Comparison of ENCODE assay signal across 17 cellular contexts in the genomic region with DNA sequence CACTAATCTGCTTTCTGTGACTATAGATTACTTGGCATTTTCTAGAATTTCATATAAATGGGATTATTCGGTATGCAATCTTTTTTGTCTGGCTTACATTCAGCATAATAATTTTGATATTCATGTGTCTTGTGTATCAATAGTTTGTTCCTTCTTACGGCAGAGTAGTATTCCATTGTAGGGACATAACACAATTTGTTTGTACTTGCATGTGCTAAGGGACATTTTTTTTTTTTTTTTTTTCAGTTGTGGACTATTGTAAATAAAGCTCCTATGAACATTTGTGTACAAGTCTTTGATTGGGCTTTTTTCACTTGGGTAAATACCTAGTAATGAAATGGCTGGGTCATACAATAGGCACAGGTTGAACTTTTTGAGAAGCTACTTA. TPM values are rescaled to one million over a fixed set of nuclear protein-coding genes. Genes with fewer than 3 reads are reported as not detected.
A peak's percentile ranks its signal among the peaks of the same experiment; 100 is the strongest.
DNase-seq lines count a peak whose midpoint lies in the region; ATAC-seq, FAIRE-seq and TF ChIP-seq lines count a peak whose summit lies in the region.
"Had no signal": no experiment of that assay in that cellular context is flagged by ENCODE, and none has a peak within 500 bp of the region (broad histone marks: within the 10 kb centered on the region; RNA-seq: fewer than 3 reads in every experiment).

No MANE protein-coding gene starts in this region.

- peaks cover 51% of the 10 kb centered on the region for H3K36me3 Mint-ChIP-seq in activated naive CD8-positive, alpha-beta T cell treated with anti-CD3 and anti-CD28 coated beads for 36 hours
- peaks cover 40% of the 10 kb centered on the region for H3K36me3 Mint-ChIP-seq in activated naive CD8-positive, alpha-beta T cell treated with anti-CD3 and anti-CD28 coated beads, Interleukin-2, amount 50 U/mL, for 24 hours (ENCODE audit: low read depth)
- peaks cover 23% of the 10 kb centered on the region for H3K36me3 Mint-ChIP-seq in astrocyte (ENCODE audit: low read depth, unreplicated experiment)
- H3K36me3 Mint-ChIP-seq in stimulated activated memory B cell treated with anti-CD40 and anti-IgM and Interleukin-4, amounts not matched to agents 10 μg/mL and 1 μg/mL and 100 μg/mL, for 72 hours, result peaks cover 66% of the 10 kb centered on the region

- no peak for ATAC-seq in activated naive CD8-positive, alpha-beta T cell treated with anti-CD3 and anti-CD28 coated beads, Interleukin-2, amount 50 U/mL, for 24 hours
- no peak for ATAC-seq in stimulated activated memory B cell treated with anti-CD40 and anti-IgM and Interleukin-4, amounts not matched to agents 10 μg/mL and 1 μg/mL and 100 μg/mL, for 72 hours
- ATAC-seq in left cardiac atrium, result no peak

- peak overlapping the region; percentile 43 for H3K27ac Mint-ChIP-seq in activated naive CD8-positive, alpha-beta T cell treated with anti-CD3 and anti-CD28 coated beads for 36 hours
- H3K27ac Mint-ChIP-seq in activated naive CD8-positive, alpha-beta T cell treated with anti-CD3 and anti-CD28 coated beads, Interleukin-2, amount 50 U/mL, for 24 hours, result no peak overlapping the region
- peak overlapping the region; percentile 30 for H3K27ac Mint-ChIP-seq in astrocyte (ENCODE audit: unreplicated experiment)
- H3K27ac Mint-ChIP-seq in stimulated activated memory B cell treated with anti-CD40 and anti-IgM and Interleukin-4, amounts not matched to agents 10 μg/mL and 1 μg/mL and 100 μg/mL, for 72 hours, result peak overlapping the region; percentile 63
- H3K27ac Mint-ChIP-seq: B cell had no signal

- H3K27me3 ChIP-seq in astrocyte (ENCODE audit: insufficient read depth, low read length), result no peaks in the 10 kb centered on the region
- no peaks in the 10 kb centered on the region for H3K27me3 ChIP-seq in uterus
- H3K27me3 ChIP-seq: BLaER1 treated with 17β-estradiol and CSF1 and Interleukin-3, amounts not matched to agents 10 nM and 100 nM had no signal

- intact Hi-C loops in uterus (cut with DNase I; ENCODE audit: low total_unique reads), result no loop called here
- intact Hi-C loops in left cardiac atrium (cut with DNase I), result no loop called here

- FAIRE-seq in astrocyte (lab: Jason Lieb, UNC), result no peak
- FAIRE-seq: G401.6, GM12891, GM19239 had no signal

- no peak overlapping the region for H3K4me3 Mint-ChIP-seq in activated naive CD8-positive, alpha-beta T cell treated with anti-CD3 and anti-CD28 coated beads for 36 hours
- no peak overlapping the region for H3K4me3 Mint-ChIP-seq in activated naive CD8-positive, alpha-beta T cell treated with anti-CD3 and anti-CD28 coated beads, Interleukin-2, amount 50 U/mL, for 24 hours
- no peak overlapping the region for H3K4me3 Mint-ChIP-seq in astrocyte (ENCODE audit: unreplicated experiment)
- H3K4me3 Mint-ChIP-seq in stimulated activated memory B cell treated with anti-CD40 and anti-IgM and Interleukin-4, amounts not matched to agents 10 μg/mL and 1 μg/mL and 100 μg/mL, for 72 hours, result no peak overlapping the region
- H3K4me3 Mint-ChIP-seq: B cell; CD8-positive, alpha-beta memory T cell had no signal

- H3K36me3 ChIP-seq in astrocyte (ENCODE audit: insufficient read depth, low read length) (no peaks in the 10 kb centered on the region), uterus (no peaks in the 10 kb centered on the region)

- no peak for TF ChIP-seq POLR2A in uterus (IDR thresholded peaks at IDR 0.05)

- no peaks in the 10 kb centered on the region for H3K79me2 ChIP-seq in astrocyte (ENCODE audit: insufficient read depth, low read length)

- H3K9me3 Mint-ChIP-seq in activated naive CD8-positive, alpha-beta T cell treated with anti-CD3 and anti-CD28 coated beads for 36 hours, result peaks cover 6% of the 10 kb centered on the region
- peaks cover 3% of the 10 kb centered on the region for H3K9me3 Mint-ChIP-seq in activated naive CD8-positive, alpha-beta T cell treated with anti-CD3 and anti-CD28 coated beads, Interleukin-2, amount 50 U/mL, for 24 hours
- peaks cover 6% of the 10 kb centered on the region for H3K9me3 Mint-ChIP-seq in astrocyte (ENCODE audit: unreplicated experiment)
- H3K9me3 Mint-ChIP-seq in stimulated activated memory B cell treated with anti-CD40 and anti-IgM and Interleukin-4, amounts not matched to agents 10 μg/mL and 1 μg/mL and 100 μg/mL, for 72 hours, result peaks cover 9% of the 10 kb centered on the region

- H3K9ac ChIP-seq in astrocyte (ENCODE audit: low read length), result no peak overlapping the region
- H3K9ac ChIP-seq: BLaER1 treated with 17β-estradiol and CSF1 and Interleukin-3, amounts not matched to agents 10 nM and 100 nM had no signal

- no peak overlapping the region for H3K4me2 ChIP-seq in astrocyte (ENCODE audit: low read length)
- H3K4me2 ChIP-seq: BLaER1 treated with 17β-estradiol and CSF1 and Interleukin-3, amounts not matched to agents 10 nM and 100 nM had no signal

- H3K4me1 Mint-ChIP-seq in activated naive CD8-positive, alpha-beta T cell treated with anti-CD3 and anti-CD28 coated beads for 36 hours, result peaks cover 4% of the 10 kb centered on the region
- no peaks in the 10 kb centered on the region for H3K4me1 Mint-ChIP-seq in activated naive CD8-positive, alpha-beta T cell treated with anti-CD3 and anti-CD28 coated beads, Interleukin-2, amount 50 U/mL, for 24 hours
- H3K4me1 Mint-ChIP-seq in astrocyte (ENCODE audit: low read depth, unreplicated experiment), result peaks cover 3% of the 10 kb centered on the region
- peaks cover 17% of the 10 kb centered on the region for H3K4me1 Mint-ChIP-seq in stimulated activated memory B cell treated with anti-CD40 and anti-IgM and Interleukin-4, amounts not matched to agents 10 μg/mL and 1 μg/mL and 100 μg/mL, for 72 hours
- H3K4me1 Mint-ChIP-seq: CD8-positive, alpha-beta memory T cell had no signal

- H3K27ac ChIP-seq in astrocyte (ENCODE audit: low read depth, low read length) (no peak overlapping the region), uterus (no peak overlapping the region)
- H3K27ac ChIP-seq: BLaER1 treated with 17β-estradiol and CSF1 and Interleukin-3, amounts not matched to agents 10 nM and 100 nM had no signal

- H2AFZ ChIP-seq in astrocyte (ENCODE audit: low read depth, low read length), result no peak overlapping the region

- no peaks in the 10 kb centered on the region for H3K27me3 Mint-ChIP-seq in activated naive CD8-positive, alpha-beta T cell treated with anti-CD3 and anti-CD28 coated beads for 36 hours
- H3K27me3 Mint-ChIP-seq in activated naive CD8-positive, alpha-beta T cell treated with anti-CD3 and anti-CD28 coated beads, Interleukin-2, amount 50 U/mL, for 24 hours, result no peaks in the 10 kb centered on the region
- H3K27me3 Mint-ChIP-seq in astrocyte (ENCODE audit: low read depth, unreplicated experiment), result no peaks in the 10 kb centered on the region
- no peaks in the 10 kb centered on the region for H3K27me3 Mint-ChIP-seq in stimulated activated memory B cell treated with anti-CD40 and anti-IgM and Interleukin-4, amounts not matched to agents 10 μg/mL and 1 μg/mL and 100 μg/mL, for 72 hours
- H3K27me3 Mint-ChIP-seq: B cell; CD8-positive, alpha-beta memory T cell had no signal

- H4K20me1 ChIP-seq in astrocyte (ENCODE audit: insufficient read depth, low read length), result no peaks in the 10 kb centered on the region
- H4K20me1 ChIP-seq: BLaER1 treated with 17β-estradiol and CSF1 and Interleukin-3, amounts not matched to agents 10 nM and 100 nM had no signal

- no peak for TF ChIP-seq CTCF in astrocyte (IDR thresholded peaks at IDR 0.05; ENCODE audit: insufficient read depth, low read depth, low read length)
- no peak for TF ChIP-seq CTCF in uterus (IDR thresholded peaks at IDR 0.05)

- no peaks in the 10 kb centered on the region for H3K4me1 ChIP-seq in astrocyte (ENCODE audit: insufficient read depth, low read length)
- H3K4me1 ChIP-seq in uterus, result no peaks in the 10 kb centered on the region
- H3K4me1 ChIP-seq: BLaER1 treated with 17β-estradiol and CSF1 and Interleukin-3, amounts not matched to agents 10 nM and 100 nM; HAP-1 had no signal

- H3K4me3 ChIP-seq in astrocyte (ENCODE audit: insufficient read depth, low read depth, low read length), result no peak overlapping the region
- no peak overlapping the region for H3K4me3 ChIP-seq in uterus
- H3K4me3 ChIP-seq: BLaER1 treated with 17β-estradiol and CSF1 and Interleukin-3, amounts not matched to agents 10 nM and 100 nM; HAP-1 had no signal

- DNase-seq in activated naive CD8-positive, alpha-beta T cell treated with anti-CD3 and anti-CD28 coated beads for 36 hours, result no peak
- no peak for DNase-seq in activated naive CD8-positive, alpha-beta T cell treated with anti-CD3 and anti-CD28 coated beads, Interleukin-2, amount 50 U/mL, for 24 hours
- DNase-seq in OCI-M1 (lab: John Stamatoyannopoulos, UW) (peak; percentile 66), astrocyte (ENCODE audit: low read depth) (no peak), uterus (no peak), NCI-H2227 treated with DMSO at 0.1 percent for 48 hours (lab: John Stamatoyannopoulos, UW) (no peak), left cardiac atrium (no peak)
- DNase-seq: 8988T; CD8-positive, alpha-beta memory T cell; COR-L47 had no signal

- H3K9me3 ChIP-seq in astrocyte (ENCODE audit: insufficient read depth, low read depth, low read length) (no peaks in the 10 kb centered on the region), uterus (no peaks in the 10 kb centered on the region)
- H3K9me3 ChIP-seq: HAP-1 had no signal

RNA-seq across cellular contexts. Expression of a gene that starts 45.1 kb away (rescaled TPM):
- 10 to 100 TPM; 81.2 to 81.7 TPM for total RNA-seq in activated naive CD8-positive, alpha-beta T cell treated with anti-CD3 and anti-CD28 coated beads for 36 hours
- total RNA-seq in astrocyte (65.6 and 69.7 TPM in 2 replicates), uterus (100 to 1,000 TPM in 1 of 4 donors, 10 to 100 TPM in 3; 21.2 to 101 (median 40.7) TPM), left cardiac atrium (10 to 100 TPM; 64.4 to 82.9 TPM)

RNA-seq across cellular contexts. Expression of a gene that starts 48.9 kb away (rescaled TPM):
- total RNA-seq in activated naive CD8-positive, alpha-beta T cell treated with anti-CD3 and anti-CD28 coated beads for 36 hours, result under 1 TPM; 0.06 to 0.20 TPM
- total RNA-seq in astrocyte, result 0.82 and 0.94 TPM in 2 replicates
- total RNA-seq in uterus, result 1 to 10 TPM in 2 of 4 donors, under 1 TPM in 2; under 0.01 to 2.2 (median 0.84) TPM
- total RNA-seq in left cardiac atrium, result 10 to 100 TPM; 24.7 to 30.5 TPM

Comparison
In these comparisons a context has a peak if more than half of its experiments do, and no peak if none do; other contexts are left out.
1. RNA of a gene that starts 48.9 kb away (total RNA-seq): 24.7 to 30.5 TPM in left cardiac atrium; under 0.01 to 2.2 TPM in uterus, 0.82 to 0.94 TPM in astrocyte and 0.06 to 0.20 TPM in activated naive CD8-positive, alpha-beta T cell treated with anti-CD3 and anti-CD28 coated beads for 36 hours; every median in the first group is over 4 times any median in the second.